In the genomic region with DNA sequence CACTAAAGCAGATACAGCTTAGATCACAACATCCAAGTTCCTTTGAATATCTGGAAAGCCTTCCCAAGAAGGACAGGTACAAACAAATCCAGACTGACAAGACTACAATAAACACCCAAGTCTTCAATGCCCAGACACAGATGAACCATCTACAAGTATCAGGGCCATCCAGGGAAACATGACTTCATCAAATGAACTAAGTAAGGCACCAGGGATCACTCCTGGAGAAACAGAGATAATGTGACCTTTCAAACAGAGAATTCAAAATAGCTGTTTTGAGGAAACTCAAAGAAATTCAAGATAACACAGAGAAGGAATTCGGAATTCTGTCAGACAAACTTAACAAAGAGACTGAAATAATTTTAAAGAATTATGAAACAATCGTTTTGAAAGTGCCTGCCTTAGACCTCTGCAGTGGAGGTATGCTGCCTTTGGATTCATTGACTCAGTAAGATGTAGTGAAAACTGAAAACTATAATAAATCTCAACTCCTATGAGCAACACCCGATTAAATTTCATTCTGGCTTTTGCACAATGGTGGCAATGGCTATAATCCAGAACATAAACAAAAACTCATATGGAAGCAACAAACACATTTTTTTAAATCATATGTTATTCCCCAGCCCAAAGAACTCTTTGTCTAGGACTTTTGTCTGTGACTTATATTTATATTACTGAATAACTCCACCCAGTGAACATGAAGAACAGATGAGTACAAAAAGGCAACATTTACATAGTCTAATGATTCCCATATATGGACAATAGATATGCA, we compare ENCODE assay signal across 1 cellular context.
TF ChIP-seq lines count a peak whose summit lies in the region.

No MANE protein-coding gene starts in this region.

TF ChIP-seq in GM23338, 12 proteins besides CTCF, POLR2A, EP300 and RAD21 (continued from another document):
- TF ChIP-seq, protein P1, sequence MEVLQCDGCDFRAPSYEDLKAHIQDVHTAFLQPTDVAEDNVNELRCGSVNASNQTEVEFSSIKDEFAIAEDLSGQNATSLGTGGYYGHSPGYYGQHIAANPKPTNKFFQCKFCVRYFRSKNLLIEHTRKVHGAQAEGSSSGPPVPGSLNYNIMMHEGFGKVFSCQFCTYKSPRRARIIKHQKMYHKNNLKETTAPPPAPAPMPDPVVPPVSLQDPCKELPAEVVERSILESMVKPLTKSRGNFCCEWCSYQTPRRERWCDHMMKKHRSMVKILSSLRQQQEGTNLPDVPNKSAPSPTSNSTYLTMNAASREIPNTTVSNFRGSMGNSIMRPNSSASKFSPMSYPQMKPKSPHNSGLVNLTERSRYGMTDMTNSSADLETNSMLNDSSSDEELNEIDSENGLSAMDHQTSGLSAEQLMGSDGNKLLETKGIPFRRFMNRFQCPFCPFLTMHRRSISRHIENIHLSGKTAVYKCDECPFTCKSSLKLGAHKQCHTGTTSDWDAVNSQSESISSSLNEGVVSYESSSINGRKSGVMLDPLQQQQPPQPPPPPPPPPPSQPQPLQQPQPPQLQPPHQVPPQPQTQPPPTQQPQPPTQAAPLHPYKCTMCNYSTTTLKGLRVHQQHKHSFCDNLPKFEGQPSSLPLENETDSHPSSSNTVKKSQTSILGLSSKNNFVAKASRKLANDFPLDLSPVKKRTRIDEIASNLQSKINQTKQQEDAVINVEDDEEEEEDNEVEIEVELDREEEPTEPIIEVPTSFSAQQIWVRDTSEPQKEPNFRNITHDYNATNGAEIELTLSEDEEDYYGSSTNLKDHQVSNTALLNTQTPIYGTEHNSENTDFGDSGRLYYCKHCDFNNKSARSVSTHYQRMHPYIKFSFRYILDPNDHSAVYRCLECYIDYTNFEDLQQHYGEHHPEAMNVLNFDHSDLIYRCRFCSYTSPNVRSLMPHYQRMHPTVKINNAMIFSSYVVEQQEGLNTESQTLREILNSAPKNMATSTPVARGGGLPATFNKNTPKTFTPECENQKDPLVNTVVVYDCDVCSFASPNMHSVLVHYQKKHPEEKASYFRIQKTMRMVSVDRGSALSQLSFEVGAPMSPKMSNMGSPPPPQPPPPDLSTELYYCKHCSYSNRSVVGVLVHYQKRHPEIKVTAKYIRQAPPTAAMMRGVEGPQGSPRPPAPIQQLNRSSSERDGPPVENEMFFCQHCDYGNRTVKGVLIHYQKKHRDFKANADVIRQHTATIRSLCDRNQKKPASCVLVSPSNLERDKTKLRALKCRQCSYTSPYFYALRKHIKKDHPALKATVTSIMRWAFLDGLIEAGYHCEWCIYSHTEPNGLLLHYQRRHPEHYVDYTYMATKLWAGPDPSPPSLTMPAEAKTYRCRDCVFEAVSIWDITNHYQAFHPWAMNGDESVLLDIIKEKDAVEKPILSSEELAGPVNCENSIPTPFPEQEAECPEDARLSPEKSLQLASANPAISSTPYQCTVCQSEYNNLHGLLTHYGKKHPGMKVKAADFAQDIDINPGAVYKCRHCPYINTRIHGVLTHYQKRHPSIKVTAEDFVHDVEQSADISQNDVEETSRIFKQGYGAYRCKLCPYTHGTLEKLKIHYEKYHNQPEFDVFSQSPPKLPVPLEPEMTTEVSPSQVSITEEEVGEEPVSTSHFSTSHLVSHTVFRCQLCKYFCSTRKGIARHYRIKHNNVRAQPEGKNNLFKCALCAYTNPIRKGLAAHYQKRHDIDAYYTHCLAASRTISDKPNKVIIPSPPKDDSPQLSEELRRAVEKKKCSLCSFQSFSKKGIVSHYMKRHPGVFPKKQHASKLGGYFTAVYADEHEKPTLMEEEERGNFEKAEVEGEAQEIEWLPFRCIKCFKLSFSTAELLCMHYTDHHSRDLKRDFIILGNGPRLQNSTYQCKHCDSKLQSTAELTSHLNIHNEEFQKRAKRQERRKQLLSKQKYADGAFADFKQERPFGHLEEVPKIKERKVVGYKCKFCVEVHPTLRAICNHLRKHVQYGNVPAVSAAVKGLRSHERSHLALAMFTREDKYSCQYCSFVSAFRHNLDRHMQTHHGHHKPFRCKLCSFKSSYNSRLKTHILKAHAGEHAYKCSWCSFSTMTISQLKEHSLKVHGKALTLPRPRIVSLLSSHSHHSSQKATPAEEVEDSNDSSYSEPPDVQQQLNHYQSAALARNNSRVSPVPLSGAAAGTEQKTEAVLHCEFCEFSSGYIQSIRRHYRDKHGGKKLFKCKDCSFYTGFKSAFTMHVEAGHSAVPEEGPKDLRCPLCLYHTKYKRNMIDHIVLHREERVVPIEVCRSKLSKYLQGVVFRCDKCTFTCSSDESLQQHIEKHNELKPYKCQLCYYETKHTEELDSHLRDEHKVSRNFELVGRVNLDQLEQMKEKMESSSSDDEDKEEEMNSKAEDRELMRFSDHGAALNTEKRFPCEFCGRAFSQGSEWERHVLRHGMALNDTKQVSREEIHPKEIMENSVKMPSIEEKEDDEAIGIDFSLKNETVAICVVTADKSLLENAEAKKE (CRISPR knock-in tag; IDR thresholded peaks at IDR 0.05): no peak
- TF ChIP-seq CREB1 (CRISPR knock-in tag; IDR thresholded peaks at IDR 0.05; ENCODE audit: low read depth): no peak
- TF ChIP-seq EZH2phosphoT487 (IDR thresholded peaks at IDR 0.05; ENCODE audit: unreplicated experiment): no peak
- TF ChIP-seq ZNF331 (CRISPR knock-in tag; IDR thresholded peaks at IDR 0.05; ENCODE audit: low read depth): no peak
- no peak for TF ChIP-seq ZNF114 (CRISPR knock-in tag; IDR thresholded peaks at IDR 0.05)
- TF ChIP-seq JUNB (IDR thresholded peaks at IDR 0.05; ENCODE audit: unreplicated experiment): no peak
- TF ChIP-seq EZH2 (IDR thresholded peaks at IDR 0.05; ENCODE audit: low read depth, unreplicated experiment): no peak
- TF ChIP-seq, protein P2, sequence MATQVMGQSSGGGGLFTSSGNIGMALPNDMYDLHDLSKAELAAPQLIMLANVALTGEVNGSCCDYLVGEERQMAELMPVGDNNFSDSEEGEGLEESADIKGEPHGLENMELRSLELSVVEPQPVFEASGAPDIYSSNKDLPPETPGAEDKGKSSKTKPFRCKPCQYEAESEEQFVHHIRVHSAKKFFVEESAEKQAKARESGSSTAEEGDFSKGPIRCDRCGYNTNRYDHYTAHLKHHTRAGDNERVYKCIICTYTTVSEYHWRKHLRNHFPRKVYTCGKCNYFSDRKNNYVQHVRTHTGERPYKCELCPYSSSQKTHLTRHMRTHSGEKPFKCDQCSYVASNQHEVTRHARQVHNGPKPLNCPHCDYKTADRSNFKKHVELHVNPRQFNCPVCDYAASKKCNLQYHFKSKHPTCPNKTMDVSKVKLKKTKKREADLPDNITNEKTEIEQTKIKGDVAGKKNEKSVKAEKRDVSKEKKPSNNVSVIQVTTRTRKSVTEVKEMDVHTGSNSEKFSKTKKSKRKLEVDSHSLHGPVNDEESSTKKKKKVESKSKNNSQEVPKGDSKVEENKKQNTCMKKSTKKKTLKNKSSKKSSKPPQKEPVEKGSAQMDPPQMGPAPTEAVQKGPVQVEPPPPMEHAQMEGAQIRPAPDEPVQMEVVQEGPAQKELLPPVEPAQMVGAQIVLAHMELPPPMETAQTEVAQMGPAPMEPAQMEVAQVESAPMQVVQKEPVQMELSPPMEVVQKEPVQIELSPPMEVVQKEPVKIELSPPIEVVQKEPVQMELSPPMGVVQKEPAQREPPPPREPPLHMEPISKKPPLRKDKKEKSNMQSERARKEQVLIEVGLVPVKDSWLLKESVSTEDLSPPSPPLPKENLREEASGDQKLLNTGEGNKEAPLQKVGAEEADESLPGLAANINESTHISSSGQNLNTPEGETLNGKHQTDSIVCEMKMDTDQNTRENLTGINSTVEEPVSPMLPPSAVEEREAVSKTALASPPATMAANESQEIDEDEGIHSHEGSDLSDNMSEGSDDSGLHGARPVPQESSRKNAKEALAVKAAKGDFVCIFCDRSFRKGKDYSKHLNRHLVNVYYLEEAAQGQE (IDR thresholded peaks at IDR 0.05; ENCODE audit: unreplicated experiment): no peak
- TF ChIP-seq, protein P3, sequence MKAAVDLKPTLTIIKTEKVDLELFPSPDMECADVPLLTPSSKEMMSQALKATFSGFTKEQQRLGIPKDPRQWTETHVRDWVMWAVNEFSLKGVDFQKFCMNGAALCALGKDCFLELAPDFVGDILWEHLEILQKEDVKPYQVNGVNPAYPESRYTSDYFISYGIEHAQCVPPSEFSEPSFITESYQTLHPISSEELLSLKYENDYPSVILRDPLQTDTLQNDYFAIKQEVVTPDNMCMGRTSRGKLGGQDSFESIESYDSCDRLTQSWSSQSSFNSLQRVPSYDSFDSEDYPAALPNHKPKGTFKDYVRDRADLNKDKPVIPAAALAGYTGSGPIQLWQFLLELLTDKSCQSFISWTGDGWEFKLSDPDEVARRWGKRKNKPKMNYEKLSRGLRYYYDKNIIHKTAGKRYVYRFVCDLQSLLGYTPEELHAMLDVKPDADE (IDR thresholded peaks at IDR 0.05): no peak
- no peak for TF ChIP-seq POLR2AphosphoS5 (IDR thresholded peaks at IDR 0.05; ENCODE audit: low read depth)
- no peak for TF ChIP-seq NANOG (IDR thresholded peaks at IDR 0.05; ENCODE audit: borderline replicate concordance)
TF ChIP-seq in GM23338: peak in this region for 0.
